20 cellular contexts compared by ENCODE assay signal in the genomic region with DNA sequence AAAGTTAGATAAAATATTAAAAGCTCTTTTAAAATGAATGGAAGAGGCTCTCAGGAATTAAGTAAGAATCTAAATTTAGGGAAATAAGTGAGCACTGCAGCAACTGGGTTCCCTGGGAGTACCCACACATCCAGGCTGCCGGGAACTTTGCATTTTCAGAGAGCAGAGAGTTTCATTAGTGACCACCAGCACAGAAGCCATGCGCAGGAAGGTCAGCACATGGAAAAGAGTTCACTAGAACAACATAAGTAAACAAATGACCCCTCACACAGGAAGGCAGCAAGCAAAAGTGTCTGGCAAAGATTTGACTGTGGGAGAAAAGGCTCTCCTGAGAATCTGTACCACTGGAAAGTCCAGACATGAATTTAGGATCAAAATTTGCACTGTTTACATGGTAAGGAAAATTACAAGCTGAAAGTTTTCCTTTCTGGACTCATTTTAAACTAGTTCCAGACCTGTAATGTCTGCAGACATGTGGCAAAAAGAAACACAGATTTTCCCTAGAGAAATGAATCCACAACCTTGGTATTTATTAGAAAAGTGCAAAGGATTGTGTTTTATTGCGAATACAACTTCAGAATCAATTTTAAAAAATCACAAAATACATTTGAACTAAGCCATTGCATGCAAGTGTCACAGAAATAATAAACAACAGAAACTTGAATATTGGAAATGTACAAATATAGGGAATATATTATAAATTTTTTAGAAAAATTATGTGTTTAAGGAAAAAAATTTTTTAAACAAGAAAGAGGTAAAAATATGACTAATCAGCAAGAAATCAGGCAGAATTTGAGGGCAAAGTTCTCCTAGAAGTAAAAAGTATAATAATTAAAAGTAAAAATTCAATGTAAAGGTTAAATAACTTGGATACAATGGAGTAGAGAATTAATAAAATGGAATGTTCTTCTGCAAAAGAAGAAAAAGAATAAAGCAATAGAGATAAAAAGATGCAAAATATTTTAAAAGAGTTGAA. TPM values are rescaled to one million over a fixed set of nuclear protein-coding genes. Genes with fewer than 3 reads are reported as not detected.
A peak's percentile ranks its signal among the peaks of the same experiment; 100 is the strongest.
DNase-seq lines count a peak whose midpoint lies in the region; ATAC-seq and TF ChIP-seq lines count a peak whose summit lies in the region.
"Had no signal": no experiment of that assay in that cellular context is flagged by ENCODE, and none has a peak within 500 bp of the region (broad histone marks: within the 10 kb centered on the region; RNA-seq: fewer than 3 reads in every experiment).

No MANE protein-coding gene starts in this region.

- H3K27ac ChIP-seq in HCT116 (ENCODE audit: low read depth, low read length) = no peak overlapping the region
- peak overlapping the region; percentile 45 for H3K27ac ChIP-seq in left ventricle myocardium inferior (replicated peaks)
- H3K27ac ChIP-seq: brain microvascular endothelial cell, ovary, spleen had no signal

- DNase-seq in HCT116 (ENCODE audit: low read depth, low spot score) = no peak
- DNase-seq in chondrocyte (ENCODE audit: low spot score) = no peak
- DNase-seq in left ventricle myocardium inferior = no peak
- no peak for DNase-seq in sciatic nerve (ENCODE audit: low spot score)
- no peak for DNase-seq in NCI-H146 treated with DMSO at 0.1 percent for 48 hours (lab: John Stamatoyannopoulos, UW; ENCODE audit: unreplicated experiment)
- no peak for DNase-seq in GF-D8 (lab: John Stamatoyannopoulos, UW)
- no peak for DNase-seq in glutamatergic neuron
- DNase-seq: activated naive CD8-positive, alpha-beta T cell treated with anti-CD3 and anti-CD28 coated beads for 36 hours; activated T-cell treated with anti-CD3 and anti-CD28 coated beads, Interleukin-2, amount 50 U/mL, for 48 hours; BE2C; brain microvascular endothelial cell; Calu3; esophagus squamous epithelium; NCI-H524 treated with DMSO at 0.1 percent for 48 hours; ovary; SIG-M5; spleen had no signal

- H3K27me3 Mint-ChIP-seq in chondrocyte (ENCODE audit: low read depth) (no peaks in the 10 kb centered on the region), glutamatergic neuron (ENCODE audit: unreplicated experiment) (peaks cover 3% of the 10 kb centered on the region)
- H3K27me3 Mint-ChIP-seq: activated naive CD8-positive, alpha-beta T cell treated with anti-CD3 and anti-CD28 coated beads for 36 hours had no signal

- intact Hi-C loops in HCT116 (cut with micrococcal nuclease) (no loop called here), left ventricle myocardium inferior (cut with micrococcal nuclease) (no loop called here), sciatic nerve (cut with DNase I) (no loop called here)

- H3K4me3 ChIP-seq in HCT116 (replicated peaks in 1 of 2; ENCODE audit: low read depth in 1 of 2, low read length in 2 of 2) = no peak overlapping the region
- no peak overlapping the region for H3K4me3 ChIP-seq in left ventricle myocardium inferior
- H3K4me3 ChIP-seq: esophagus squamous epithelium, ovary, spleen had no signal

- H3K79me2 ChIP-seq in HCT116 (ENCODE audit: insufficient read depth, low read length) = no peaks in the 10 kb centered on the region

- H3K4me2 ChIP-seq in HCT116 (ENCODE audit: low read length) = no peak overlapping the region

- no peaks in the 10 kb centered on the region; the same call in 1 of the 2 replicates for H3K9me2 ChIP-seq in HCT116 (ENCODE audit: insufficient read depth)

- peak overlapping the region; percentile 62 for H2AFZ ChIP-seq in HCT116 (ENCODE audit: low read depth, low read length, poor library complexity, severe bottlenecking)

- H4K20me1 ChIP-seq in HCT116 (ENCODE audit: insufficient read depth) = no peaks in the 10 kb centered on the region

- RAD21 ChIA-PET in HCT116 (lab: Charles Lee; ENCODE audit: low non-redundant PET in 1 of 2, low total read pairs in 2 of 2, uncharacterized antibody in 2 of 2, unreplicated experiment in 2 of 2) = no interaction called here

- no peak for TF ChIP-seq POLR2A in HCT116 (IDR thresholded peaks at IDR 0.05; ENCODE audit: borderline replicate concordance, extremely low read depth, insufficient read depth, insufficient read length)

- CTCF ChIA-PET in HCT116 (lab: Charles Lee) = no interaction called here

- ATAC-seq in HCT116 (no peak), sciatic nerve (peak; percentile 68), GM18519 (IDR thresholded peaks at IDR 0.05; ENCODE audit: low FRiP score, unreplicated experiment) (no peak)

- H3K9ac ChIP-seq in HCT116 (ENCODE audit: low read length) = no peak overlapping the region

- TF ChIP-seq CTCF in HCT116 (IDR thresholded peaks at IDR 0.05 in 2 of 3, conservative IDR thresholded peaks at IDR 0.05 in 1 of 3; ENCODE audit: borderline replicate concordance in 1 of 3, insufficient read depth in 1 of 3, low read depth in 2 of 3, low read length in 2 of 3) = no peak
- no peak for TF ChIP-seq CTCF in chondrocyte (IDR thresholded peaks at IDR 0.05)
- TF ChIP-seq CTCF in left ventricle myocardium inferior (IDR thresholded peaks at IDR 0.05; ENCODE audit: borderline replicate concordance) = no peak
- TF ChIP-seq CTCF in glutamatergic neuron (IDR thresholded peaks at IDR 0.05; ENCODE audit: partially characterized antibody, unreplicated experiment) = no peak

- H3K27me3 ChIP-seq in HCT116 (ENCODE audit: insufficient read depth, low read length) (no peaks in the 10 kb centered on the region), left ventricle myocardium inferior (ENCODE audit: low read depth) (no peaks in the 10 kb centered on the region)
- H3K27me3 ChIP-seq: BE2C, brain microvascular endothelial cell, esophagus squamous epithelium, ovary had no signal

- POLR2A ChIA-PET in HCT116 (lab: Charles Lee) = no interaction called here

- no peaks in the 10 kb centered on the region for H3K9me3 Mint-ChIP-seq in chondrocyte (ENCODE audit: low read depth)
- no peaks in the 10 kb centered on the region for H3K9me3 Mint-ChIP-seq in glutamatergic neuron (ENCODE audit: unreplicated experiment)
- H3K9me3 Mint-ChIP-seq: activated naive CD8-positive, alpha-beta T cell treated with anti-CD3 and anti-CD28 coated beads for 36 hours had no signal

- TF ChIP-seq RAD21 in HCT116 (IDR thresholded peaks at IDR 0.05; ENCODE audit: low read depth) = no peak

- no peaks in the 10 kb centered on the region for H3K36me3 ChIP-seq in HCT116 (ENCODE audit: control insufficient read depth in 1 of 2, insufficient read depth in 2 of 2, low read length in 2 of 2)
- H3K36me3 ChIP-seq in left ventricle myocardium inferior = peaks cover 9% of the 10 kb centered on the region
- H3K36me3 ChIP-seq: BE2C, brain microvascular endothelial cell, esophagus squamous epithelium, ovary, spleen had no signal

- H3K4me1 ChIP-seq in HCT116 (ENCODE audit: control insufficient read depth in 1 of 2, insufficient read depth in 2 of 2, low read length in 2 of 2) (peaks cover 3 to 10% of the 10 kb centered on the region in 2 experiments; a peak in 3 of 4 replicates), left ventricle myocardium inferior (peaks cover 36% of the 10 kb centered on the region)

- no peaks in the 10 kb centered on the region for H3K36me3 Mint-ChIP-seq in chondrocyte (ENCODE audit: low read depth)
- H3K36me3 Mint-ChIP-seq in glutamatergic neuron (ENCODE audit: unreplicated experiment) = no peaks in the 10 kb centered on the region
- H3K36me3 Mint-ChIP-seq: activated naive CD8-positive, alpha-beta T cell treated with anti-CD3 and anti-CD28 coated beads for 36 hours had no signal

- H3K4me3 Mint-ChIP-seq in chondrocyte (ENCODE audit: unreplicated experiment) (no peak overlapping the region), glutamatergic neuron (ENCODE audit: unreplicated experiment) (no peak overlapping the region)
- H3K4me3 Mint-ChIP-seq: activated naive CD8-positive, alpha-beta T cell treated with anti-CD3 and anti-CD28 coated beads for 36 hours had no signal

- no peaks in the 10 kb centered on the region for H3K9me3 ChIP-seq in HCT116 (ENCODE audit: control insufficient read depth in 1 of 2, insufficient read depth in 1 of 2, low read depth in 1 of 2, low read length in 2 of 2)
- no peaks in the 10 kb centered on the region for H3K9me3 ChIP-seq in left ventricle myocardium inferior (replicated peaks)
- H3K9me3 ChIP-seq: BE2C, esophagus squamous epithelium, ovary, spleen had no signal

- H3K4me1 Mint-ChIP-seq in chondrocyte (ENCODE audit: low read depth) = peaks cover 20% of the 10 kb centered on the region
- H3K4me1 Mint-ChIP-seq in glutamatergic neuron (ENCODE audit: low read depth, unreplicated experiment) = peaks cover 2% of the 10 kb centered on the region

- H3K27ac Mint-ChIP-seq in chondrocyte (ENCODE audit: unreplicated experiment) (peak overlapping the region; percentile 60), glutamatergic neuron (ENCODE audit: unreplicated experiment) (no peak overlapping the region)
- H3K27ac Mint-ChIP-seq: activated naive CD8-positive, alpha-beta T cell treated with anti-CD3 and anti-CD28 coated beads for 36 hours had no signal

- no TSS peak for BruUV-seq in HCT116 (replicated peaks; lab: Mats Ljungman, UMichigan)

TF ChIP-seq in HCT116, 20 proteins besides CTCF, POLR2A, EP300 and RAD21 (continues in another document):
- TF ChIP-seq ELF1 (IDR thresholded peaks at IDR 0.05; ENCODE audit: borderline replicate concordance, low read depth) (no peak), EZH2 (IDR thresholded peaks at IDR 0.05) (no peak), ZFX (IDR thresholded peaks at IDR 0.05) (no peak), FOSL1 (IDR thresholded peaks at IDR 0.05; ENCODE audit: low read depth) (no peak), SRF (IDR thresholded peaks at IDR 0.05; ENCODE audit: low read depth) (no peak)
- TF ChIP-seq, protein P1, sequence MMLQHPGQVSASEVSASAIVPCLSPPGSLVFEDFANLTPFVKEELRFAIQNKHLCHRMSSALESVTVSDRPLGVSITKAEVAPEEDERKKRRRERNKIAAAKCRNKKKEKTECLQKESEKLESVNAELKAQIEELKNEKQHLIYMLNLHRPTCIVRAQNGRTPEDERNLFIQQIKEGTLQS (IDR thresholded peaks at IDR 0.05) = no peak

RNA-seq across cellular contexts. Expression of gene MYOZ2, which starts 18.4 kb away (rescaled TPM):
- total RNA-seq in HCT116 (2021; ENCODE audit: unreplicated experiment) (not detected), chondrocyte (0.13 to 0.35 TPM in 2 of 3 replicates, not detected in the other), left ventricle myocardium inferior (843 TPM), sciatic nerve (0.62 TPM), glutamatergic neuron (ENCODE audit: unreplicated experiment) (not detected)
- polyA plus RNA-seq in HCT116 (2012) = not detected in 2 replicates
- total RNA-seq: activated naive CD8-positive, alpha-beta T cell treated with anti-CD3 and anti-CD28 coated beads for 36 hours; Calu3; esophagus squamous epithelium; HT-29; T-helper 2 cell treated with Interferon-gamma antibody and Interleukin-4, amounts not matched to agents 100 ng/mL and 5 ng/mL, for 36 hours had no signal

Comparison
In these comparisons a context has a peak if more than half of its experiments do, and no peak if none do; other contexts are left out.
1. RNA of gene MYOZ2, which starts 18.4 kb away (total RNA-seq): 843 TPM in left ventricle myocardium inferior (single experiment); 0.62 TPM in sciatic nerve (single experiment), 0.13 to 0.35 TPM in chondrocyte, not detected in glutamatergic neuron (single experiment) and not detected in HCT116 (single experiment); every median in the first group is over 100 times any median in the second.